2 cellular contexts compared by ENCODE assay signal in genomic region chr7:140998715-140999114, GRCh38.
A peak's percentile ranks its signal among the peaks of the same experiment; 100 is the strongest.
TF ChIP-seq lines count a peak whose summit lies in the region.

No MANE protein-coding gene starts in this region.

TF ChIP-seq in HepG2, 621 proteins besides CTCF, POLR2A, EP300 and RAD21:
- TF ChIP-seq SOX13 (IDR thresholded peaks at IDR 0.05), result no peak
- peak in 1 of 2 experiments; percentile 37; a peak in 1 of 4 replicates for TF ChIP-seq SOX13 (CRISPR knock-in tag; conservative IDR thresholded peaks at IDR 0.05 in 1 of 2, IDR thresholded peaks at IDR 0.05 in 1 of 2)
- peak; percentile 75 for TF ChIP-seq CEBPB (IDR thresholded peaks at IDR 0.05; ENCODE audit: borderline replicate concordance, low read depth, low read length)
- TF ChIP-seq STAT5B (CRISPR knock-in tag; IDR thresholded peaks at IDR 0.05), result no peak
- 0 out of 4 replicates have a peak, but pooled peaks of 1 of the 2 experiments have one; percentile 10 for TF ChIP-seq ATF4 (CRISPR knock-in tag; IDR thresholded peaks at IDR 0.05)

TF ChIP-seq in K562, 482 proteins besides CTCF, POLR2A, EP300 and RAD21:
- no peak for TF ChIP-seq CEBPG (CRISPR knock-in tag; IDR thresholded peaks at IDR 0.05)
- peak in 1 of 2 experiments; percentile 58; a peak in 1 of 4 replicates for TF ChIP-seq CEBPG (tag; conservative IDR thresholded peaks at IDR 0.05 in 1 of 2, IDR thresholded peaks at IDR 0.05 in 1 of 2)
- TF ChIP-seq CEBPB (tag; IDR thresholded peaks at IDR 0.05), result peak; percentile 37; the same call in 1 of the 2 replicates
- no peak for TF ChIP-seq ETS1 (conservative IDR thresholded peaks at IDR 0.05; ENCODE audit: control insufficient read depth, low read depth, low read length)
